In the genomic region with DNA sequence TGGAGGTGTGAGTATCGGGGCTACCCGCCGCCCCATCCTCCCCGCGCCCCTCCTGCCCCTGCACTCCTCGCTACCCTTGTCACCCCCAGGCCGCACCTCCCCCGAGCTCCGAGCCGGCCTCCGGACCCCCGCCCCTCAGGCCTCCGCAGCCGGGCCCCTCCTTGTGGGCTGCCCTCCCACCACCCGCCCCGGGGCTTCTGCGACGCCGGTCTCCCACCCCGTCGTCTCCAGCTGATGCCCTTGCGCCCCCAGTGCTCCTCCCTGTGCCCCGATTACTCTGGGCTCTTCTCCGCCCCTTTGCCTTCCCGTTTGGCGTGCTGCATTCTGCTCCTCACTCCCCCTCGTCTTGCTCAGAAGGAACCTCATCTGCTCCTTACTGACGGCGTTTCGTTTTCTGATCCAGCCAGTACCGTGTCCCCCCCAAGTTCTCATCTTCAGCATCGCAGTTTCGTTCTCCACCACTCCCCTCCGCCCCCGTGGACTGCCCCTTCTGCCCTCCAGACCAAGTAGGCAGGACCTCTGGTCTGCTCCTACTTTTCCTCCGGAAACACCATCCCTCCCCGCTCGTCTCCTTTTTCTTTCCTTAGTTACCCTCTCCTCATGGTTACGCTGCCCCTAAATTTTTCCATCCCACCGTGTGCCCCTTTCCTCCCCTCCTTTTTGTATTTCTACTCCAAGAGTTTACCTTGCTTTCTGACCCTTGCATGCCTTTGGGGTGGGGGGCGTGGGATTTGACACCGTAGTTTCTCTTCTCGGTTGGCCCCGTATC, we compare ENCODE assay signal across 8 cellular contexts. TPM values are rescaled to one million over a fixed set of nuclear protein-coding genes. Genes with fewer than 3 reads are reported as not detected.
DNase-seq lines count a peak whose midpoint lies in the region; ATAC-seq and TF ChIP-seq lines count a peak whose summit lies in the region.

No MANE protein-coding gene starts in this region.

- POLR2A ChIA-PET in BJ (lab: Charles Lee) = no interaction called here

- H3K27ac ChIP-seq in osteoblast (ENCODE audit: low read depth, low read length) = peak overlapping the region; percentile 30

- H3K4me3 ChIP-seq in BJ (ENCODE audit: low read depth, low read length) (peak overlapping the region; percentile 97), NB4 (ENCODE audit: low read depth, low read length) (peak overlapping the region; percentile 76), osteoblast (ENCODE audit: insufficient read depth, low read length) (peak overlapping the region; percentile 90)

- no peaks in the 10 kb centered on the region for H3K9me3 ChIP-seq in osteoblast (ENCODE audit: low read depth, low read length)

- peak; percentile 17 for ATAC-seq in GM19351 (IDR thresholded peaks at IDR 0.05; ENCODE audit: unreplicated experiment)

- H3K79me2 ChIP-seq in osteoblast (ENCODE audit: insufficient read depth, low read length) = peaks cover 42% of the 10 kb centered on the region

- CTCF ChIA-PET in BJ (lab: Yijun Ruan, JAX) = interaction anchor here (3.7 kb wide), 1 partner anchor 18 kb away, joined by 17 read pairs; no protein-coding TSS in a partner anchor

- H3K36me3 ChIP-seq in BJ (ENCODE audit: control insufficient read depth, insufficient read depth, low read length) = no peaks in the 10 kb centered on the region
- H3K36me3 ChIP-seq in osteoblast (ENCODE audit: insufficient read depth, low read length) = no peaks in the 10 kb centered on the region

- peak overlapping the region; percentile 85 for H2AFZ ChIP-seq in osteoblast (ENCODE audit: low read length)

- TF ChIP-seq CTCF in BJ (IDR thresholded peaks at IDR 0.05; ENCODE audit: insufficient read depth, low read depth, low read length) (no peak), NB4 (IDR thresholded peaks at IDR 0.05; ENCODE audit: low read depth, low read length) (no peak), osteoblast (IDR thresholded peaks at IDR 0.05; ENCODE audit: extremely low read depth, low read depth, low read length) (no peak)

- H3K4me1 ChIP-seq in osteoblast (ENCODE audit: insufficient read depth, low read length) = peaks cover 31% of the 10 kb centered on the region

- peak overlapping the region; percentile 96 for H3K4me2 ChIP-seq in osteoblast (ENCODE audit: insufficient read depth, low read length)

- peaks cover 8% of the 10 kb centered on the region for H4K20me1 ChIP-seq in osteoblast (ENCODE audit: insufficient read depth, low read length)

- DNase-seq in BJ (ENCODE audit: low read depth) (no peak), NB4 (ENCODE audit: low read depth) (peak; percentile 64), activated T-helper 1 cell treated with Interleukin-2 at 50 U/mL for 16 hours (ENCODE audit: low read depth) (peak; percentile 1), globus pallidus (ENCODE audit: low spot score) (peak; percentile 33), osteoblast (ENCODE audit: insufficient read length, low spot score, missing footprints) (peak; percentile 82), NCI-H2196 (lab: John Stamatoyannopoulos, UW; ENCODE audit: unreplicated experiment) (no peak), NCI-H1930 (lab: John Stamatoyannopoulos, UW) (no peak)

- no peaks in the 10 kb centered on the region for H3K27me3 ChIP-seq in BJ (ENCODE audit: control insufficient read depth, insufficient read depth, low read length)
- H3K27me3 ChIP-seq in osteoblast (ENCODE audit: insufficient read depth, low read length) = no peaks in the 10 kb centered on the region

- TF ChIP-seq POLR2A in NB4 (IDR thresholded peaks at IDR 0.05; ENCODE audit: extremely low read depth, insufficient read length) = no peak

RNA-seq across cellular contexts. Expression of a gene that starts 0.8 kb away (rescaled TPM):
- 7.0 and 10.4 TPM in 2 replicates for polyA plus RNA-seq in BJ (2011; rRNA removed)
- polyA minus RNA-seq in BJ (2011; rRNA and poly(A)+ RNA removed) = 12.4 and 16.9 TPM in 2 replicates
- total RNA-seq in osteoblast = 23.5 and 25.6 TPM in 2 replicates

Comparison
In these comparisons a context has a peak if more than half of its experiments do, and no peak if none do; other contexts are left out.
1. DNase-seq: peak in NB4 (single experiment), activated T-helper 1 cell treated with Interleukin-2 at 50 U/mL for 16 hours (single experiment), globus pallidus (single experiment) and osteoblast (single experiment); none in BJ (single experiment), NCI-H2196 (single experiment) and NCI-H1930 (0 of 2).
2. Peak in every context shown above with its lines, with median percentiles within 50 percentile points of each other: H3K4me3 ChIP-seq.